ENCODE assay signal across 8 cellular contexts in the genomic region with DNA sequence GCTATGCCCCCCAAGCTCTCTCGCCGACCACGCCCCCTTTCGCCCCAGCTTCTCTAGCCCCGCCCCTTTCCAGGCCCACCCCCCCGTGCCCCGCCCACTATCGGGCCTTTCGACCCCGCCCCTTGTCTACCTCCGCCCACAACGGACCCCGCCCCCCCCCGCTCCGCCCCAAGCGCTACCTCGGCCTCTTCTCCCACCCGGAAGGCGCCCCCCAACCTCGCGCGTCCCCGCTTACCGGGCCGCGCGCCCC. TPM values are rescaled to one million over a fixed set of nuclear protein-coding genes. Genes with fewer than 3 reads are reported as not detected.
DNase-seq lines count a peak whose midpoint lies in the region; ATAC-seq and TF ChIP-seq lines count a peak whose summit lies in the region.

No MANE protein-coding gene starts in this region.

- H3K9me2 ChIP-seq in MM.1S (replicated peaks; ENCODE audit: insufficient read depth, low read length), result no peaks in the 10 kb centered on the region

- peaks cover 45% of the 10 kb centered on the region for H3F3A ChIP-seq in MM.1S (ENCODE audit: insufficient read depth, low read length)

- intact Hi-C loops in CD14-positive monocyte (cut with micrococcal nuclease), result loop anchor here in 1 of 2 donors (10.0 kb wide), 1 partner anchor 97 kb away; a partner anchor contains a TSS
- intact Hi-C loops in mucosa of descending colon (cut with DNase I, micrococcal nuclease), result no loop called here

- H4K20me1 ChIP-seq in MM.1S (ENCODE audit: insufficient read depth, low read length), result no peaks in the 10 kb centered on the region

- H3K36me3 ChIP-seq in MM.1S (replicated peaks; ENCODE audit: insufficient read depth, low read length) (peaks cover 9% of the 10 kb centered on the region), duodenal mucosa (ENCODE audit: control insufficient read depth in 1 of 2, insufficient read depth in 2 of 2, low read length in 2 of 2) (peaks cover 26 to 37% of the 10 kb centered on the region in 2 donors), mucosa of descending colon (ENCODE audit: low read depth) (no peaks in the 10 kb centered on the region)

- no peak for DNase-seq in CD14-positive monocyte (ENCODE audit: low spot score)
- DNase-seq in MM.1S, result no peak
- peak in 1 of 3 donors; percentile 66 for DNase-seq in mucosa of descending colon
- no peak for DNase-seq in NCI-H345 treated with DMSO at 0.1 percent for 48 hours (lab: John Stamatoyannopoulos, UW; ENCODE audit: unreplicated experiment)
- DNase-seq in SIG-M5 (lab: John Stamatoyannopoulos, UW), result no peak
- no peak for DNase-seq in NOMO-1 treated with dmso at 0.1 percent for 144 hours (lab: John Stamatoyannopoulos, UW; ENCODE audit: unreplicated experiment)

- H3K27ac Mint-ChIP-seq in CD14-positive monocyte, result peak overlapping the region; percentile 6 to 100 (median 90)

- H2AFZ ChIP-seq in MM.1S (ENCODE audit: low read length), result no peak overlapping the region

- H3K4me3 ChIP-seq in MM.1S (ENCODE audit: low read length) (peak overlapping the region; percentile 33; the same call in 1 of the 2 replicates), duodenal mucosa (ENCODE audit: low read depth in 1 of 2, low read length in 2 of 2) (peak overlapping the region; percentile 50 to 59), mucosa of descending colon (peak overlapping the region; percentile 19)

- peaks cover 75% of the 10 kb centered on the region for H3K4me1 Mint-ChIP-seq in CD14-positive monocyte

- no peak overlapping the region; the same call in 1 of the 2 replicates for H3K27ac ChIP-seq in MM.1S (ENCODE audit: low read length)
- H3K27ac ChIP-seq in duodenal mucosa (ENCODE audit: low read depth, low read length), result peak overlapping the region; percentile 62

- TF ChIP-seq CTCF in CD14-positive monocyte (IDR thresholded peaks at IDR 0.05), result no peak
- no peak for TF ChIP-seq CTCF in MM.1S (IDR thresholded peaks at IDR 0.05; ENCODE audit: low read length)
- TF ChIP-seq CTCF in mucosa of descending colon (IDR thresholded peaks at IDR 0.05), result no peak

- H3K27me3 ChIP-seq in MM.1S (replicated peaks; ENCODE audit: insufficient read depth, low read length) (no peaks in the 10 kb centered on the region), duodenal mucosa (ENCODE audit: control insufficient read depth in 1 of 2, insufficient read depth in 2 of 2, low read length in 2 of 2) (no peaks in the 10 kb centered on the region)

- H3K27me3 Mint-ChIP-seq in CD14-positive monocyte (ENCODE audit: low read depth in 3 of 3), result peaks cover 0 to 2% (median 1%) of the 10 kb centered on the region in 3 donors

- peaks cover 31 to 43% of the 10 kb centered on the region in 2 donors for H3K36me3 Mint-ChIP-seq in CD14-positive monocyte

- H3K79me2 ChIP-seq in MM.1S (ENCODE audit: low read length), result peaks cover 81% of the 10 kb centered on the region

- peak overlapping the region; percentile 98 for H3K4me3 Mint-ChIP-seq in CD14-positive monocyte

- H3K4me1 ChIP-seq in MM.1S (ENCODE audit: low read length), result peaks cover 46% of the 10 kb centered on the region
- H3K4me1 ChIP-seq in duodenal mucosa (ENCODE audit: control insufficient read depth in 1 of 2, insufficient read depth in 2 of 2, low read length in 2 of 2), result peaks cover 53 to 74% of the 10 kb centered on the region in 2 donors
- peaks cover 36% of the 10 kb centered on the region for H3K4me1 ChIP-seq in mucosa of descending colon (ENCODE audit: low read depth)

- peak; percentile 6 for ATAC-seq in mucosa of descending colon
- ATAC-seq in HG03354 (IDR thresholded peaks at IDR 0.05; ENCODE audit: poor library complexity, severe bottlenecking, unreplicated experiment), result no peak

- H3K4me2 ChIP-seq in MM.1S (ENCODE audit: low read depth, low read length), result peak overlapping the region; percentile 39; the same call in 1 of the 2 replicates

- H3K9ac ChIP-seq in MM.1S (ENCODE audit: low read length), result peak overlapping the region; percentile 49; the same call in 1 of the 2 replicates
- no peak overlapping the region for H3K9ac ChIP-seq in duodenal mucosa (ENCODE audit: low read depth in 1 of 2, low read length in 2 of 2)

- H3K9me3 ChIP-seq in MM.1S (replicated peaks; ENCODE audit: insufficient read depth, low read length), result no peaks in the 10 kb centered on the region
- H3K9me3 ChIP-seq in duodenal mucosa (ENCODE audit: control insufficient read depth in 1 of 2, low read length in 2 of 2), result no peaks in the 10 kb centered on the region
- H3K9me3 ChIP-seq in mucosa of descending colon, result no peaks in the 10 kb centered on the region

- H3K9me3 Mint-ChIP-seq in CD14-positive monocyte, result peaks cover 0 to 6% (median 1%) of the 10 kb centered on the region in 7 donors

RNA-seq across cellular contexts. Expression of a gene that starts 0.2 kb away (rescaled TPM):
- 10 to 100 TPM; 12.2 to 16.5 TPM for polyA plus RNA-seq in CD14-positive monocyte
- 10 to 100 TPM; 18.5 to 23.7 (median 20.1) TPM for total RNA-seq in mucosa of descending colon

RNA-seq across cellular contexts. Expression of a gene that starts 3.5 kb away (rescaled TPM):
- polyA plus RNA-seq in CD14-positive monocyte, result 100 to 1,000 TPM; 138 to 228 TPM
- total RNA-seq in mucosa of descending colon, result 100 to 1,000 TPM; 179 to 321 (median 258) TPM

RNA-seq across cellular contexts. Expression of a gene that starts 5.4 kb away (rescaled TPM):
- polyA plus RNA-seq in CD14-positive monocyte, result 10 to 100 TPM; 28.5 to 39.2 TPM
- total RNA-seq in mucosa of descending colon, result 10 to 100 TPM; 34.7 to 46.1 (median 39.7) TPM

RNA-seq across cellular contexts. Expression of a gene that starts 18.6 kb away (rescaled TPM):
- 10 to 100 TPM; 14.9 to 15.5 TPM for polyA plus RNA-seq in CD14-positive monocyte
- 10 to 100 TPM; 26.4 to 64.6 (median 38.9) TPM for total RNA-seq in mucosa of descending colon

RNA-seq across cellular contexts. Expression of a gene that starts 27.9 kb away (rescaled TPM):
- polyA plus RNA-seq in CD14-positive monocyte, result 10 to 100 TPM; 26.0 to 28.4 TPM
- total RNA-seq in mucosa of descending colon, result 10 to 100 TPM; 37.9 to 50.1 (median 40.2) TPM
